Comparison of ENCODE assay signal across 1 cellular context in the genomic region with DNA sequence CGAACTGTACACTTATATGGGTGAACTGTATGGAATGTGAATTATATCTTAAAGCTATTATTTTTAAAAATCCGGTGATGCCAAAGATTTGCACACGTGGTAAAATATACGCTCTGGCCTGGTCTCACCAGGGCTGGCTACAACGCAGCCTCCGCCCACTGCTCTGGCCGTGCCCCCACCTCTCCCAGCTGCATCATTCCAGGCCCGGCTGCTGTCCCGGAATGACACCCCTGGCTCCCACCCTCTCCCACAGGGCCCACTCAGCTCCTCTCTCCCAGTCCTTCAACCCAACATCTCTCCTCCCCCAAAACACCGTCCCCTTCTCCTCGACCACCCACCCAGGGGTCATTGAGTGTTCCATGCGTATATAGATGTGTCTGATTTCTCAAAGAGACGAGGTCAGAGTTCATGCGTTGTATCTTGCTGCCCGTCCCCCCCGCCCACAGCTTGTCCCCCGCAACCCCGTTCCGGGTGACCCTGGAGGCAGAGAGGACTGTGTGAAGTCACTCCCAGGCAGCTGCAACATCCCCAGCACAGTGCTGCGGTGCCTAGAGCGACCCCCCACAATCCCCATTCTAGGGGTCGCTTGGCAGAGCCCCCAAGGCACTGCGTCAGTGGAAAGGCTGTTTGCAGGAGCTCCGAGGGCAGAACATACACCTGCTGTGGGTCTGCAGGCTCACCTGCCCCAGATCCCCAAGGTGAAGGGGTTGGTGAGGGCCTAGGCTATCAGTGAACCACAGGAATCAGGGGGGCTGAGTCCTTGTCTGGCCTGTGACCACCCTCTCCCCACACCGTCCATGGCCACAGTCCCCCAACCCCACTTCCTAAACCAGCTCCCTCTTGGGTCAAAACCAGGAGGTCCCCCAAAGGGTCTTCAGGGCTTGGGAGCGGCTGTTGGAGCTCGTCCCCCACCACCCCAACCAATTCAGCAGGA.
TF ChIP-seq lines count a peak whose summit lies in the region.

No MANE protein-coding gene starts in this region.

TF ChIP-seq in SK-N-SH, 30 proteins besides CTCF, POLR2A, EP300 and RAD21:
- no peak for TF ChIP-seq POLR2AphosphoS5 (IDR thresholded peaks at IDR 0.05; ENCODE audit: low read depth, low read length)
- no peak for TF ChIP-seq TEAD4 (IDR thresholded peaks at IDR 0.05; ENCODE audit: borderline replicate concordance, insufficient read depth)
